Comparison of ENCODE assay signal across 33 cellular contexts in the genomic region with DNA sequence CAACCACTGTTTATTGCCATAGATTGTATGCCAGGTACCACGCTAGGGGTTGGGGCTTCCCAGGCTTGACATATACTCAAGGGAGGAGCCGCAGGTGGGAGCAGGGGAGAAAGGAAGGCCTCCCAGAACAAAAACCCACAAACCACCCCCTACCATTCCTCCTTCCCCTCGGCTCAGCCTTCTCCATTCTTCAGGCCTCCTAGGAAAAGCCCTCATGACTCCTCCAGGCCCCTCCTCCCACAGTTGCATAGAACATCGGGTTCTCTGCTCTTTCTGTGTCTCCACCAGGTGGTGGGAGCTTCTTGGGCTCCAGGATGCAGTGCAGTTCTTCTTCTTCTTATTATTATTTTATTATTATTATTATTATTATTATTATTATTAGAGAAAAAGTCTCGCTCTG.
DNase-seq lines count a peak whose midpoint lies in the region; ATAC-seq and TF ChIP-seq lines count a peak whose summit lies in the region.
"Had no signal": no experiment of that assay in that cellular context is flagged by ENCODE, and none has a peak within 500 bp of the region (broad histone marks: within the 10 kb centered on the region; RNA-seq: fewer than 3 reads in every experiment).

No MANE protein-coding gene starts in this region.

- no peak overlapping the region for H3K27ac ChIP-seq in CD4-positive, alpha-beta T cell (ENCODE audit: low read depth, low read length)
- H3K27ac ChIP-seq in foreskin keratinocyte (no peak overlapping the region), neutrophil (peak overlapping the region; percentile 74)
- H3K27ac ChIP-seq: dorsolateral prefrontal cortex, gastrocnemius medialis, SK-N-MC, upper lobe of left lung had no signal

- H3K4me3 Mint-ChIP-seq in CD4-positive, alpha-beta T cell, result no peak overlapping the region
- no peak overlapping the region for H3K4me3 Mint-ChIP-seq in activated T-helper 2 cell treated with anti-CD3 and anti-CD28 coated beads, Interferon-gamma antibody, Interleukin-2, Interleukin-4, amounts not matched to agents 10 μg/mL and 5 μg/mL and 100 μg/mL, durations not matched to agents 14 hours and 24 hours and 36 hours (ENCODE audit: low read depth)
- H3K4me3 Mint-ChIP-seq: activated T-cell treated with anti-CD3 and anti-CD28 coated beads, Interleukin-2, amount 50 U/mL, for 72 hours; brain; immature natural killer cell; stimulated activated naive B cell treated with anti-CD40 and anti-IgM and Interleukin-4, amounts not matched to agents 10 μg/mL and 1 μg/mL and 100 μg/mL, for 72 hours; T-helper 1 cell treated with Interleukin-12 subunit alpha and Interleukin-12 subunit beta and Interleukin-4 antibody, amounts not matched to agents 30 μg/mL and 1 μg/mL, for 36 hours had no signal

- no peak for ATAC-seq in CD4-positive, alpha-beta T cell (ENCODE audit: poor library complexity)
- ATAC-seq in foreskin keratinocyte, result no peak
- ATAC-seq: activated CD4-positive, CD25-positive, alpha-beta regulatory T cell treated with anti-CD3 and anti-CD28 coated beads, Interleukin-2, amount 50 U/mL, for 24 hours; activated T-cell treated with anti-CD3 and anti-CD28 coated beads, Interleukin-2, amount 50 U/mL, for 72 hours; left cardiac atrium; stimulated activated naive B cell treated with anti-CD40 and anti-IgM and Interleukin-4, amounts not matched to agents 10 μg/mL and 1 μg/mL and 100 μg/mL, for 72 hours had no signal

- no peaks in the 10 kb centered on the region for H3K9me3 ChIP-seq in CD4-positive, alpha-beta T cell (ENCODE audit: control insufficient read depth, low read length)
- no peaks in the 10 kb centered on the region for H3K9me3 ChIP-seq in neutrophil
- H3K9me3 ChIP-seq: gastrocnemius medialis, MG63, upper lobe of left lung had no signal

- no peaks in the 10 kb centered on the region for H3K36me3 ChIP-seq in neutrophil
- H3K36me3 ChIP-seq: gastrocnemius medialis, MG63, upper lobe of left lung had no signal

- no peak for TF ChIP-seq CTCF in CD4-positive, alpha-beta T cell (IDR thresholded peaks at IDR 0.05)
- TF ChIP-seq CTCF in foreskin keratinocyte (conservative IDR thresholded peaks at IDR 0.05) (peak; percentile 32), neutrophil (IDR thresholded peaks at IDR 0.05) (no peak)

- H3K9me3 Mint-ChIP-seq in CD4-positive, alpha-beta T cell, result no peaks in the 10 kb centered on the region
- H3K9me3 Mint-ChIP-seq in activated T-helper 2 cell treated with anti-CD3 and anti-CD28 coated beads, Interferon-gamma antibody, Interleukin-2, Interleukin-4, amounts not matched to agents 10 μg/mL and 5 μg/mL and 100 μg/mL, durations not matched to agents 14 hours and 24 hours and 36 hours, result no peaks in the 10 kb centered on the region
- H3K9me3 Mint-ChIP-seq: activated T-cell treated with anti-CD3 and anti-CD28 coated beads, Interleukin-2, amount 50 U/mL, for 72 hours; brain; immature natural killer cell; T-helper 1 cell treated with Interleukin-12 subunit alpha and Interleukin-12 subunit beta and Interleukin-4 antibody, amounts not matched to agents 30 μg/mL and 1 μg/mL, for 36 hours had no signal

- peaks cover 62% of the 10 kb centered on the region for H3K4me1 Mint-ChIP-seq in CD4-positive, alpha-beta T cell (ENCODE audit: low read depth)
- peaks cover 44% of the 10 kb centered on the region for H3K4me1 Mint-ChIP-seq in activated T-helper 2 cell treated with anti-CD3 and anti-CD28 coated beads, Interferon-gamma antibody, Interleukin-2, Interleukin-4, amounts not matched to agents 10 μg/mL and 5 μg/mL and 100 μg/mL, durations not matched to agents 14 hours and 24 hours and 36 hours (ENCODE audit: low read depth)

- DNase-seq in CD4-positive, alpha-beta T cell, result no peak
- DNase-seq in HT-29 (ENCODE audit: low spot score) (peak; percentile 17), foreskin keratinocyte (no peak), RKO (ENCODE audit: low spot score) (no peak)
- DNase-seq in activated T-helper 2 cell treated with anti-CD3 and anti-CD28 coated beads, Interferon-gamma antibody, Interleukin-2, Interleukin-4, amounts not matched to agents 10 μg/mL and 5 μg/mL and 100 μg/mL, durations not matched to agents 14 hours and 24 hours and 36 hours (ENCODE audit: low spot score), result no peak
- no peak for DNase-seq in effector CD4-positive, alpha-beta T cell
- DNase-seq: activated CD4-positive, alpha-beta T cell treated with anti-CD3 and anti-CD28 coated beads, Interleukin-2, amount 50 U/mL, for 4 hours; activated naive CD4-positive, alpha-beta T cell treated with Interleukin-2 at 50 U/mL for 16 hours; activated T-cell treated with anti-CD3 and anti-CD28 coated beads, Interleukin-2, amount 50 U/mL, for 72 hours; C1 segment of cervical spinal cord; Calu3; DMS79 treated with DMSO at 0.1 percent for 48 hours; dorsolateral prefrontal cortex; gastrocnemius medialis; GF-D8; GOT3; hypothalamus; immature natural killer cell; KG1; left cardiac atrium; mesendoderm; MG63; NCI-H1105; NCI-H187; NCI-H510A; stimulated activated naive B cell treated with anti-CD40 and anti-IgM and Interleukin-4, amounts not matched to agents 10 μg/mL and 1 μg/mL and 100 μg/mL, for 72 hours; substantia nigra; upper lobe of left lung had no signal

- POLR2A ChIA-PET in CD4-positive, alpha-beta T cell (lab: Charles Lee), result interaction anchor here (32.8 kb wide), 1 partner anchor 75 kb away, joined by 1478 read pairs; a partner anchor contains a TSS

- CTCF ChIA-PET in CD4-positive, alpha-beta T cell (lab: Charles Lee), result no interaction called here

- H3K4me1 ChIP-seq in foreskin keratinocyte (no peaks in the 10 kb centered on the region), neutrophil (ENCODE audit: control insufficient read depth in 1 of 2, insufficient read depth in 1 of 2, low read depth in 1 of 2, low read length in 1 of 2) (peaks cover 51 to 55% of the 10 kb centered on the region in 2 experiments)
- H3K4me1 ChIP-seq: gastrocnemius medialis had no signal

- no peaks in the 10 kb centered on the region for H3K27me3 Mint-ChIP-seq in CD4-positive, alpha-beta T cell
- no peaks in the 10 kb centered on the region for H3K27me3 Mint-ChIP-seq in activated T-helper 2 cell treated with anti-CD3 and anti-CD28 coated beads, Interferon-gamma antibody, Interleukin-2, Interleukin-4, amounts not matched to agents 10 μg/mL and 5 μg/mL and 100 μg/mL, durations not matched to agents 14 hours and 24 hours and 36 hours (ENCODE audit: low read depth)

- no peaks in the 10 kb centered on the region for H3K36me3 Mint-ChIP-seq in CD4-positive, alpha-beta T cell (ENCODE audit: low read depth)
- peaks cover 6% of the 10 kb centered on the region for H3K36me3 Mint-ChIP-seq in activated T-helper 2 cell treated with anti-CD3 and anti-CD28 coated beads, Interferon-gamma antibody, Interleukin-2, Interleukin-4, amounts not matched to agents 10 μg/mL and 5 μg/mL and 100 μg/mL, durations not matched to agents 14 hours and 24 hours and 36 hours (ENCODE audit: low read depth)
- H3K36me3 Mint-ChIP-seq: brain; stimulated activated naive B cell treated with anti-CD40 and anti-IgM and Interleukin-4, amounts not matched to agents 10 μg/mL and 1 μg/mL and 100 μg/mL, for 72 hours had no signal

- intact Hi-C loops in CD4-positive, alpha-beta T cell (cut with DNase I, micrococcal nuclease), result no loop called here
- intact Hi-C loops in activated T-helper 2 cell treated with anti-CD3 and anti-CD28 coated beads, Interferon-gamma antibody, Interleukin-2, Interleukin-4, amounts not matched to agents 10 μg/mL and 5 μg/mL and 100 μg/mL, durations not matched to agents 14 hours and 24 hours and 36 hours (cut with micrococcal nuclease), result loop anchor here (10.0 kb wide), 1 partner anchor 331 kb away; no protein-coding TSS in a partner anchor

- H3K4me3 ChIP-seq in neutrophil (ENCODE audit: low read depth in 1 of 2, low read length in 1 of 2), result no peak overlapping the region
- H3K4me3 ChIP-seq: dorsolateral prefrontal cortex, gastrocnemius medialis, MG63, SK-N-MC, upper lobe of left lung had no signal

- peak overlapping the region; percentile 50 for H3K27ac Mint-ChIP-seq in CD4-positive, alpha-beta T cell
- H3K27ac Mint-ChIP-seq in activated T-helper 2 cell treated with anti-CD3 and anti-CD28 coated beads, Interferon-gamma antibody, Interleukin-2, Interleukin-4, amounts not matched to agents 10 μg/mL and 5 μg/mL and 100 μg/mL, durations not matched to agents 14 hours and 24 hours and 36 hours, result no peak overlapping the region
- H3K27ac Mint-ChIP-seq: activated T-cell treated with anti-CD3 and anti-CD28 coated beads, Interleukin-2, amount 50 U/mL, for 72 hours; T-helper 1 cell treated with Interleukin-12 subunit alpha and Interleukin-12 subunit beta and Interleukin-4 antibody, amounts not matched to agents 30 μg/mL and 1 μg/mL, for 36 hours had no signal

- no peaks in the 10 kb centered on the region for H3K27me3 ChIP-seq in CD4-positive, alpha-beta T cell (ENCODE audit: control insufficient read depth, insufficient read depth, low read length)
- no peaks in the 10 kb centered on the region for H3K27me3 ChIP-seq in foreskin keratinocyte
- no peaks in the 10 kb centered on the region for H3K27me3 ChIP-seq in neutrophil
- H3K27me3 ChIP-seq: dorsolateral prefrontal cortex, gastrocnemius medialis, MG63, upper lobe of left lung had no signal
